ENCODE assay signal across 8 cellular contexts in the genomic region with DNA sequence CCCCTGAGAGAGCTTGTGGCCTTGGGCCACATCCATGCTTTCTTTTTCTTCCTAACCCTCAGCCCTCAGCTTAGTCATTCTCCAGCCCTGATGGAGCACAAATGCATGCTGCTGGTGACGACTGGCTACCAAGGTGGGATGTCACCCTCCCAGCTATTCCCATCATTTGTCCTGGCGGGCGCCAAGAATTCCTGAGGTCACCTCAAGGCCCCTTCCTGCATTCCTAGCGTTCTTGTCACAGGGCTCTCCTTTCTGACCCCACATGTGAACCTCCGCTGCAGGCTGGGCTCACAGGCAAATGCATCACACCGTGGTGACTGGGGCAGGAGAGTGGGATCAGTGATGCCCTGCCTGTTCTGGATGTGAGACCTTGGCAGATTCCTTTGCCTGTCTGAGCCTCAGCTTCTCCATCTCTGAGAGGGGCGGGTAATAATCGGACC. TPM values are rescaled to one million over a fixed set of nuclear protein-coding genes. Genes with fewer than 3 reads are reported as not detected.
DNase-seq lines count a peak whose midpoint lies in the region; ATAC-seq and TF ChIP-seq lines count a peak whose summit lies in the region.

No MANE protein-coding gene starts in this region.

- peak; percentile 89 for DNase-seq in GM23248
- peak; percentile 83 for DNase-seq in RWPE2 (ENCODE audit: low spot score)
- peak; percentile 60 to 98 for DNase-seq in fibroblast of lung (ENCODE audit: low read depth in 2 of 2)
- peak; percentile 44 for DNase-seq in skeletal muscle cell (ENCODE audit: low read depth)
- no peak for DNase-seq in SHP77 (lab: John Stamatoyannopoulos, UW)
- no peak for DNase-seq in hippocampal formation (lab: John Stamatoyannopoulos, UW)
- no peak for DNase-seq in heart left ventricle
- no peak for DNase-seq in SIG-M5 treated with dmso at 0.1 percent for 504 hours (lab: John Stamatoyannopoulos, UW; ENCODE audit: unreplicated experiment)

- no peak overlapping the region for H3K4me3 ChIP-seq in GM23248
- H3K4me3 ChIP-seq in RWPE2 (ENCODE audit: severe bottlenecking) = no peak overlapping the region
- no peak overlapping the region for H3K4me3 ChIP-seq in fibroblast of lung (replicated peaks in 1 of 4; ENCODE audit: control extremely low read depth in 1 of 4, insufficient read depth in 1 of 4, low read depth in 3 of 4, low read length in 4 of 4)
- H3K4me3 ChIP-seq in skeletal muscle cell (ENCODE audit: low read depth, low read length) = no peak overlapping the region
- H3K4me3 ChIP-seq in heart left ventricle = no peak overlapping the region

- H3K9me3 ChIP-seq in GM23248 (ENCODE audit: low read depth) (no peaks in the 10 kb centered on the region), RWPE2 (ENCODE audit: severe bottlenecking) (no peaks in the 10 kb centered on the region), fibroblast of lung (ENCODE audit: control insufficient read depth, insufficient read depth, low read depth, low read length) (no peaks in the 10 kb centered on the region), heart left ventricle (no peaks in the 10 kb centered on the region)

- H3F3A ChIP-seq in GM23248 (ENCODE audit: insufficient read depth) = peaks cover 36% of the 10 kb centered on the region

- H3K27me3 ChIP-seq in GM23248 (replicated peaks; ENCODE audit: insufficient read depth) = no peaks in the 10 kb centered on the region
- H3K27me3 ChIP-seq in RWPE2 (ENCODE audit: insufficient read depth, poor library complexity, severe bottlenecking) = no peaks in the 10 kb centered on the region
- H3K27me3 ChIP-seq in fibroblast of lung (ENCODE audit: control insufficient read depth, insufficient read depth, low read length) = no peaks in the 10 kb centered on the region
- peaks cover 0 to 18% (median 1%) of the 10 kb centered on the region in 9 donors for H3K27me3 ChIP-seq in heart left ventricle

- ATAC-seq in RWPE2 (ENCODE audit: low read depth) (peak; percentile 53), heart left ventricle (no peak)

- in situ Hi-C loops in GM23248 (cut with MboI) = no loop called here

- no peaks in the 10 kb centered on the region for H3K9me2 ChIP-seq in GM23248 (ENCODE audit: insufficient read depth)

- H3K9ac ChIP-seq in GM23248 (peak overlapping the region; percentile 44), fibroblast of lung (ENCODE audit: insufficient read depth, low read length) (no peak overlapping the region)

- H3K4me1 ChIP-seq in GM23248 (ENCODE audit: insufficient read depth) (peaks cover 38% of the 10 kb centered on the region), RWPE2 (ENCODE audit: insufficient read depth, poor library complexity, severe bottlenecking) (peaks cover 23% of the 10 kb centered on the region), fibroblast of lung (ENCODE audit: control insufficient read depth, extremely low read depth, insufficient read depth, low read length) (peaks cover 33% of the 10 kb centered on the region), heart left ventricle (peaks cover 0 to 24% (median 0%) of the 10 kb centered on the region in 12 donors)

- H3K36me3 ChIP-seq in GM23248 (ENCODE audit: low read depth) = no peaks in the 10 kb centered on the region
- no peaks in the 10 kb centered on the region for H3K36me3 ChIP-seq in RWPE2 (ENCODE audit: low read depth)
- no peaks in the 10 kb centered on the region for H3K36me3 ChIP-seq in fibroblast of lung (ENCODE audit: control insufficient read depth, insufficient read depth, low read length)
- H3K36me3 ChIP-seq in heart left ventricle = no peaks in the 10 kb centered on the region

- no peak for TF ChIP-seq POLR2A in heart left ventricle (IDR thresholded peaks at IDR 0.05)

- peak overlapping the region; percentile 35 for H3K4me2 ChIP-seq in GM23248 (ENCODE audit: unreplicated experiment)
- H3K4me2 ChIP-seq in fibroblast of lung (ENCODE audit: extremely low read depth, insufficient read depth, low read length) = no peak overlapping the region

- 25 to 28% methylated on average over 8 of the region's 8 CpGs for WGBS in GM23248 (ENCODE audit: low coverage in 1 of 2, low lambda C conversion rate in 2 of 2, missing lambda C conversion rate in 2 of 2), 2 experiments
- 67 to 81% (median 77%) methylated on average over 6 to 8 of the region's 8 CpGs for WGBS in heart left ventricle, 4 donors

- H3K79me2 ChIP-seq in GM23248 (ENCODE audit: insufficient read depth) (no peaks in the 10 kb centered on the region), fibroblast of lung (ENCODE audit: control insufficient read depth, insufficient read depth, low read length) (no peaks in the 10 kb centered on the region)

- H4K20me1 ChIP-seq in GM23248 (ENCODE audit: insufficient read depth) = no peaks in the 10 kb centered on the region
- H4K20me1 ChIP-seq in fibroblast of lung (ENCODE audit: control insufficient read depth, extremely low read depth, insufficient read depth, low read length) = no peaks in the 10 kb centered on the region

- H3K27ac ChIP-seq in GM23248 (peak overlapping the region; percentile 81), RWPE2 (ENCODE audit: poor library complexity, severe bottlenecking) (peak overlapping the region; percentile 95), fibroblast of lung (ENCODE audit: insufficient read depth, low read length) (peak overlapping the region; percentile 78), heart left ventricle (no peak overlapping the region)

- H2AFZ ChIP-seq in GM23248 (no peak overlapping the region), fibroblast of lung (ENCODE audit: low read length) (no peak overlapping the region)

- TF ChIP-seq CTCF in RWPE2 (IDR thresholded peaks at IDR 0.05; ENCODE audit: poor library complexity, severe bottlenecking) = no peak
- TF ChIP-seq CTCF in fibroblast of lung (conservative IDR thresholded peaks at IDR 0.05 in 1 of 2, IDR thresholded peaks at IDR 0.05 in 1 of 2; ENCODE audit: low read depth in 1 of 2, low read length in 2 of 2) = no peak
- TF ChIP-seq CTCF in heart left ventricle (IDR thresholded peaks at IDR 0.05) = no peak

- intact Hi-C loops in heart left ventricle (cut with DNase I) = loop anchor here in 2 of 10 donors (5.0 to 10.0 kb wide), 2 partner anchors 65 to 87 kb away; no protein-coding TSS in a partner anchor

RNA-seq across cellular contexts. Expression of gene IFFO2, which starts 53.4 kb away (rescaled TPM):
- total RNA-seq in GM23248 (2014; rRNA removed; shearing (Covaris generic)) = 12.8 and 13.2 TPM in 2 replicates
- polyA plus RNA-seq in GM23248 (2016; fragmentation: Nextera tagmentation; extraction: Ambion mirVana) (0.60 and 1.1 TPM in 2 replicates), fibroblast of lung (7.3 and 10.4 TPM in 2 replicates), heart left ventricle (1 to 10 TPM; 2.5 to 3.9 TPM)
- total RNA-seq in fibroblast of lung (5.6 and 5.8 TPM in 2 replicates), heart left ventricle (1 to 10 TPM; 3.1 to 9.0 (median 5.3) TPM)
- 7.1 and 8.5 TPM in 2 replicates for polyA plus RNA-seq in fibroblast of lung (2012)
- 18.6 and 27.1 TPM in 2 replicates for polyA minus RNA-seq in fibroblast of lung (ENCODE audit: low replicate concordance)

Comparison
In these comparisons a context has a peak if more than half of its experiments do, and no peak if none do; other contexts are left out.
1. DNase-seq: peak in GM23248 (single experiment), RWPE2 (single experiment), fibroblast of lung (2 of 2) and skeletal muscle cell (single experiment); none in SHP77 (0 of 2), hippocampal formation (0 of 2), heart left ventricle (0 of 5) and SIG-M5 treated with dmso at 0.1 percent for 504 hours (single experiment).
2. H3K27ac ChIP-seq: peak in GM23248 (single experiment), RWPE2 (single experiment) and fibroblast of lung (single experiment); none in heart left ventricle (0 of 12).